Comparison of ENCODE assay signal across 1 cellular context in the genomic region with DNA sequence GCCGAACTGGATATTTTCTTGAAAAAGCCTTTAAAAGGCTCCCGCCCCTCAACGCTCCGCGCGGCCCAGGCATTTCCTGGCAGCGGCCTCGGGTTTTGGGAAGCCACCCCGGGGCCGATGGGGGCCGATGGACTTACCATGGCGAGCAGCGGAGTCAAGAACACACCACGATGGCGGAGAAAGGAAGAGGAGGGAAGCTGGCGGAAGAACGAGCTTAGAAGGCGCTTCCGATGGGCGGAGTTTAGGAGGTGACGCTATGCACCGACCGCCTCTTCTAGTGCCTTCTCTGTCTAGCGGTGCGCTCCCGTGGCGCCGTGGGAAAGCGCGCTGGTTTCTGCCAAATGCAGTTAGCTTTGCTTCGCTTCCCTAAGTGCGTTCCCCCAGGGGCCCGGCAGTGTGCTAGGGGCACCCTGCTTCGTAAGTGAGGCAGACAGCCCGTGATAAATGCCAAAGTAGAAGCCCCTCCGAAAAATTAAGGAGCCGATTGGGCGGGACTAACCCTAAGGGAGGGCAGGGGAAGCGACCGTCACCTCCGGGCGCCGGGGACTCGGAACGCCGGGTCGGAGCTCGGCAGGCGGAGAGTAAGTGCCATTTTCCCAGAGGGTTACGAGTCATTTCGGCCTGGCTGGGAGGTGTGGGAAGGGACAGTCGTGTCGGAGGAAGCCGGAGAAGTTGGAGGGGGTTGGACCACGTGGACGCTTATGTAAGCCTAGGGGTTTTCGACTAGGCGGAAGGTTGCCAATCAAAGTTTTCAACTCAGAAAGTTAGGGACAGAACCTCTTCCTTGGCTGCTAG.
A peak's percentile ranks its signal among the peaks of the same experiment; 100 is the strongest.
TF ChIP-seq lines count a peak whose summit lies in the region.

TSS of gene RPL39 (minus strand) at position 194 of the 795 bp plus-strand sequence. CDS start at position 140, 54 bp downstream.

TF ChIP-seq in K562, 482 proteins besides CTCF, POLR2A, EP300 and RAD21 (continued from another document and continues in another):
- TF ChIP-seq MGA (IDR thresholded peaks at IDR 0.05): peak; percentile 19
- TF ChIP-seq PPARD (CRISPR knock-in tag; IDR thresholded peaks at IDR 0.05): no peak
- TF ChIP-seq RBFOX2 (IDR thresholded peaks at IDR 0.05; ENCODE audit: low read depth, low read length): peak; percentile 100
- TF ChIP-seq KHSRP (IDR thresholded peaks at IDR 0.05): no peak
- TF ChIP-seq ZNF324 (CRISPR knock-in tag; IDR thresholded peaks at IDR 0.05): no peak
- TF ChIP-seq ESRRA (IDR thresholded peaks at IDR 0.05; ENCODE audit: borderline replicate concordance, low read depth): 0 out of 2 replicates have a peak, but pooled peaks have one; percentile 13
- TF ChIP-seq, protein P1, sequence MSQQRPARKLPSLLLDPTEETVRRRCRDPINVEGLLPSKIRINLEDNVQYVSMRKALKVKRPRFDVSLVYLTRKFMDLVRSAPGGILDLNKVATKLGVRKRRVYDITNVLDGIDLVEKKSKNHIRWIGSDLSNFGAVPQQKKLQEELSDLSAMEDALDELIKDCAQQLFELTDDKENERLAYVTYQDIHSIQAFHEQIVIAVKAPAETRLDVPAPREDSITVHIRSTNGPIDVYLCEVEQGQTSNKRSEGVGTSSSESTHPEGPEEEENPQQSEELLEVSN (IDR thresholded peaks at IDR 0.05; ENCODE audit: borderline replicate concordance in 1 of 2, extremely low read depth in 1 of 2, insufficient read depth in 1 of 2, insufficient read length in 1 of 2, low read depth in 1 of 2, low read length in 1 of 2, poor library complexity in 1 of 2, severe bottlenecking in 1 of 2): peak; percentile 24 to 48
- no peak for TF ChIP-seq FOS (IDR thresholded peaks at IDR 0.05; ENCODE audit: extremely low read depth, insufficient read length)
- TF ChIP-seq CHD7 (IDR thresholded peaks at IDR 0.05; ENCODE audit: low read depth, low read length): no peak
- TF ChIP-seq HLTF (IDR thresholded peaks at IDR 0.05): no peak
- TF ChIP-seq NCOA6 (IDR thresholded peaks at IDR 0.05): no peak
- no peak for TF ChIP-seq MIER1 (IDR thresholded peaks at IDR 0.05; ENCODE audit: low read depth)
- no peak for TF ChIP-seq U2AF1 (optimal IDR thresholded peaks at IDR 0.05; ENCODE audit: low read depth, low read length)
- TF ChIP-seq FOSL1 (tag; conservative IDR thresholded peaks at IDR 0.05): no peak
- peak; percentile 86 for TF ChIP-seq POLR2AphosphoS5 (IDR thresholded peaks at IDR 0.05; ENCODE audit: control insufficient read depth, insufficient read depth, low read depth, low read length)
- no peak for TF ChIP-seq ESRRB (CRISPR knock-in tag; IDR thresholded peaks at IDR 0.05; ENCODE audit: borderline replicate concordance)
- TF ChIP-seq, protein P2, sequence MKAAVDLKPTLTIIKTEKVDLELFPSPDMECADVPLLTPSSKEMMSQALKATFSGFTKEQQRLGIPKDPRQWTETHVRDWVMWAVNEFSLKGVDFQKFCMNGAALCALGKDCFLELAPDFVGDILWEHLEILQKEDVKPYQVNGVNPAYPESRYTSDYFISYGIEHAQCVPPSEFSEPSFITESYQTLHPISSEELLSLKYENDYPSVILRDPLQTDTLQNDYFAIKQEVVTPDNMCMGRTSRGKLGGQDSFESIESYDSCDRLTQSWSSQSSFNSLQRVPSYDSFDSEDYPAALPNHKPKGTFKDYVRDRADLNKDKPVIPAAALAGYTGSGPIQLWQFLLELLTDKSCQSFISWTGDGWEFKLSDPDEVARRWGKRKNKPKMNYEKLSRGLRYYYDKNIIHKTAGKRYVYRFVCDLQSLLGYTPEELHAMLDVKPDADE (conservative IDR thresholded peaks at IDR 0.05; ENCODE audit: control insufficient read depth, low read depth, low read length): no peak
- TF ChIP-seq TRIM28 (IDR thresholded peaks at IDR 0.05): no peak
- peak; percentile 37; the same call in 1 of the 2 replicates for TF ChIP-seq JUN (IDR thresholded peaks at IDR 0.05; ENCODE audit: borderline replicate concordance, low read depth, low read length)
- TF ChIP-seq JUN (CRISPR knock-in tag; IDR thresholded peaks at IDR 0.05; ENCODE audit: borderline replicate concordance): no peak
- TF ChIP-seq CCNT2 (IDR thresholded peaks at IDR 0.05; ENCODE audit: borderline replicate concordance, extremely low read depth, insufficient read length, low read depth, low read length): no peak
- TF ChIP-seq SOX6 (IDR thresholded peaks at IDR 0.05): 0 out of 2 replicates have a peak, but pooled peaks have one; percentile 23
